In genomic region chr20:26009402-26010223, GRCh38 we compare ENCODE assay signal across 8 cellular contexts.
DNase-seq lines count a peak whose midpoint lies in the region; ATAC-seq and TF ChIP-seq lines count a peak whose summit lies in the region.
"Not testable (repeated sequence)": the region's sequence is repeated elsewhere in the genome, so short reads cannot be mapped to it uniquely, and the experiment has no call there.

No MANE protein-coding gene starts in this region.

- peak overlapping the region; percentile 59 for H3K27ac ChIP-seq in GM23248
- not testable (repeated sequence) for H3K27ac ChIP-seq in mammary epithelial cell (ENCODE audit: insufficient read depth, low read depth, low read length)
- H3K27ac ChIP-seq in heart right ventricle, result peak overlapping the region; percentile 72 to 93 (median 90)

- H3K4me3 ChIP-seq in GM23248 (peak overlapping the region; percentile 73), heart right ventricle (peak overlapping the region; percentile 35 to 87 (median 66))
- not testable (repeated sequence) for H3K4me3 ChIP-seq in mammary epithelial cell (replicated peaks in 1 of 3; ENCODE audit: insufficient read depth in 1 of 3, low read depth in 2 of 3, low read length in 3 of 3)

- H3K36me3 Mint-ChIP-seq in activated CD4-positive, alpha-beta memory T cell treated with anti-CD3 and anti-CD28 coated beads for 36 hours; natural killer cell treated with Interleukin-12 subunit alpha and Interleukin-12 subunit beta and Interleukin-15 and Interleukin-18, amount 100 ng/mL, for 72 hours: not testable (repeated sequence)

- POLR2A ChIA-PET in activated CD4-positive, alpha-beta memory T cell treated with anti-CD3 and anti-CD28 coated beads for 36 hours (lab: Charles Lee), result not testable (repeated sequence)

- CTCF ChIA-PET in activated CD4-positive, alpha-beta memory T cell treated with anti-CD3 and anti-CD28 coated beads for 36 hours (lab: Charles Lee), result not testable (repeated sequence)
- CTCF ChIA-PET in mammary epithelial cell (lab: Charles Lee; ENCODE audit: low non-redundant PET), result interaction anchor here (0.6 to 0.7 kb wide), 2 partner anchors 219 to 674 kb away, joined by 3 to 9 read pairs; no protein-coding TSS in a partner anchor

- not testable (repeated sequence) for H4K20me1 ChIP-seq in GM23248 (ENCODE audit: insufficient read depth); mammary epithelial cell (ENCODE audit: insufficient read depth, low read length)

- dilution Hi-C loops in mammary epithelial cell (cut with HindIII; ENCODE audit: low sequenced_read_pairs), result not testable (repeated sequence)

- H3K4me3 Mint-ChIP-seq in activated CD4-positive, alpha-beta memory T cell treated with anti-CD3 and anti-CD28 coated beads for 36 hours, result peak overlapping the region; percentile 79
- H3K4me3 Mint-ChIP-seq in natural killer cell treated with Interleukin-12 subunit alpha and Interleukin-12 subunit beta and Interleukin-15 and Interleukin-18, amount 100 ng/mL, for 72 hours, result peak overlapping the region; percentile 97

- peak overlapping the region; percentile 74 for H3K4me2 ChIP-seq in GM23248 (ENCODE audit: unreplicated experiment)
- not testable (repeated sequence) for H3K4me2 ChIP-seq in mammary epithelial cell (ENCODE audit: insufficient read depth, low read depth, low read length)

- peak in 2 of 8 donors; percentile 34 to 65 for ATAC-seq in heart right ventricle
- not testable (repeated sequence) for ATAC-seq in natural killer cell treated with Interleukin-12 subunit alpha and Interleukin-12 subunit beta and Interleukin-15 and Interleukin-18, amount 100 ng/mL, for 72 hours

- not testable (repeated sequence) for TF ChIP-seq CTCF in mammary epithelial cell (conservative IDR thresholded peaks at IDR 0.05 in 1 of 2, IDR thresholded peaks at IDR 0.05 in 1 of 2; ENCODE audit: extremely low read depth in 1 of 2, insufficient read depth in 1 of 2, low read depth in 1 of 2, low read length in 2 of 2); heart right ventricle (IDR thresholded peaks at IDR 0.05)

- not testable (repeated sequence) for H3K27me3 ChIP-seq in GM23248 (replicated peaks; ENCODE audit: insufficient read depth); mammary epithelial cell (ENCODE audit: insufficient read depth, low read length); heart right ventricle

- not testable (repeated sequence) for H3F3A ChIP-seq in GM23248 (ENCODE audit: insufficient read depth)

- not testable (repeated sequence) for H3K79me2 ChIP-seq in GM23248 (ENCODE audit: insufficient read depth); mammary epithelial cell (ENCODE audit: insufficient read depth, low read length)

- not testable (repeated sequence) for H3K9me2 ChIP-seq in GM23248 (ENCODE audit: insufficient read depth)

- H3K4me1 ChIP-seq in GM23248 (ENCODE audit: insufficient read depth); mammary epithelial cell (ENCODE audit: insufficient read depth, low read length); heart right ventricle: not testable (repeated sequence)

- BruUV-seq in mammary epithelial cell (replicated peaks; lab: Mats Ljungman, UMichigan), result not testable (repeated sequence)

- not testable (repeated sequence) for H3K36me3 ChIP-seq in GM23248 (ENCODE audit: low read depth); mammary epithelial cell (ENCODE audit: insufficient read depth, low read length); heart right ventricle

- H3K9ac ChIP-seq in GM23248, result peak overlapping the region; percentile 88
- not testable (repeated sequence) for H3K9ac ChIP-seq in mammary epithelial cell (ENCODE audit: insufficient read depth, low read length)

- DNase-seq in C1 segment of cervical spinal cord (lab: John Stamatoyannopoulos, UW) (peak in 13 of 14 donors; percentile 12 to 80 (median 63)), GM23248 (peak; percentile 90), NOMO-1 (lab: John Stamatoyannopoulos, UW; ENCODE audit: unreplicated experiment in 2 of 2) (peak; percentile 85 to 87), mammary epithelial cell (peak; percentile 85), heart right ventricle (peak; percentile 85 to 95)
- DNase-seq in activated CD4-positive, alpha-beta memory T cell treated with anti-CD3 and anti-CD28 coated beads for 36 hours, result peak; percentile 71
- peak; percentile 75 for DNase-seq in natural killer cell treated with Interleukin-12 subunit alpha and Interleukin-12 subunit beta and Interleukin-15 and Interleukin-18, amount 100 ng/mL, for 72 hours (ENCODE audit: low spot score)
- DNase-seq in stimulated activated CD8-positive, alpha-beta memory T cell treated with anti-CD3 and anti-CD28 coated beads, Interleukin-12 subunit alpha, Interleukin-12 subunit beta, amount 100 ng/mL, for 1 hour (ENCODE audit: low read depth), result peak; percentile 41

- H3K27me3 Mint-ChIP-seq in activated CD4-positive, alpha-beta memory T cell treated with anti-CD3 and anti-CD28 coated beads for 36 hours; natural killer cell treated with Interleukin-12 subunit alpha and Interleukin-12 subunit beta and Interleukin-15 and Interleukin-18, amount 100 ng/mL, for 72 hours: not testable (repeated sequence)

- 47 to 51% methylated on average over 39 of the region's 39 CpGs for WGBS in GM23248 (ENCODE audit: low coverage in 1 of 2, low lambda C conversion rate in 2 of 2, missing lambda C conversion rate in 2 of 2), 2 experiments
- WGBS in mammary epithelial cell (ENCODE audit: low coverage, missing lambda C conversion rate), result 98% methylated on average over 13 of the region's 39 CpGs
- WGBS in heart right ventricle, 2 donors, result 13 to 19% methylated on average over 39 of the region's 39 CpGs

- H3K9me3 ChIP-seq in GM23248 (ENCODE audit: low read depth); mammary epithelial cell (replicated peaks; ENCODE audit: insufficient read depth, low read length); heart right ventricle: not testable (repeated sequence)

- not testable (repeated sequence) for H3K4me1 Mint-ChIP-seq in activated CD4-positive, alpha-beta memory T cell treated with anti-CD3 and anti-CD28 coated beads for 36 hours (ENCODE audit: low read depth)
- H3K4me1 Mint-ChIP-seq in natural killer cell treated with Interleukin-12 subunit alpha and Interleukin-12 subunit beta and Interleukin-15 and Interleukin-18, amount 100 ng/mL, for 72 hours (ENCODE audit: low read depth in 2 of 2), result peaks cover 10 to 15% of the 10 kb centered on the region in 2 donors

- H3K27ac Mint-ChIP-seq in activated CD4-positive, alpha-beta memory T cell treated with anti-CD3 and anti-CD28 coated beads for 36 hours, result peak overlapping the region; percentile 31
- peak overlapping the region; percentile 83 to 90 for H3K27ac Mint-ChIP-seq in natural killer cell treated with Interleukin-12 subunit alpha and Interleukin-12 subunit beta and Interleukin-15 and Interleukin-18, amount 100 ng/mL, for 72 hours

- not testable (repeated sequence) for H3K9me3 Mint-ChIP-seq in activated CD4-positive, alpha-beta memory T cell treated with anti-CD3 and anti-CD28 coated beads for 36 hours; natural killer cell treated with Interleukin-12 subunit alpha and Interleukin-12 subunit beta and Interleukin-15 and Interleukin-18, amount 100 ng/mL, for 72 hours

- in situ Hi-C loops in GM23248 (cut with MboI); mammary epithelial cell (cut with MboI; ENCODE audit: low sequenced_read_pairs in 2 of 2): not testable (repeated sequence)

- intact Hi-C loops in activated CD4-positive, alpha-beta memory T cell treated with anti-CD3 and anti-CD28 coated beads for 36 hours (cut with micrococcal nuclease); mammary epithelial cell (cut with micrococcal nuclease); heart right ventricle (cut with DNase I): not testable (repeated sequence)

- H2AFZ ChIP-seq in GM23248, result peak overlapping the region; percentile 89
- H2AFZ ChIP-seq in mammary epithelial cell (ENCODE audit: low read depth, low read length), result not testable (repeated sequence)
